In genomic region chr2:28588231-28588725, GRCh38 we compare ENCODE assay signal across 2 cellular contexts.
TF ChIP-seq lines count a peak whose summit lies in the region.

No MANE protein-coding gene starts in this region.

TF ChIP-seq in IMR-90, 13 proteins besides CTCF, POLR2A, EP300 and RAD21:
- no peak for TF ChIP-seq MXI1 (IDR thresholded peaks at IDR 0.05; ENCODE audit: borderline replicate concordance, low read depth, low read length)

TF ChIP-seq in K562, 482 proteins besides CTCF, POLR2A, EP300 and RAD21:
- TF ChIP-seq DDX20 (tag; IDR thresholded peaks at IDR 0.05; ENCODE audit: low read depth) (no peak), C11orf30 (IDR thresholded peaks at IDR 0.05; ENCODE audit: low read depth) (peak; percentile 16; the same call in 1 of the 2 replicates)
- TF ChIP-seq, protein P1, sequence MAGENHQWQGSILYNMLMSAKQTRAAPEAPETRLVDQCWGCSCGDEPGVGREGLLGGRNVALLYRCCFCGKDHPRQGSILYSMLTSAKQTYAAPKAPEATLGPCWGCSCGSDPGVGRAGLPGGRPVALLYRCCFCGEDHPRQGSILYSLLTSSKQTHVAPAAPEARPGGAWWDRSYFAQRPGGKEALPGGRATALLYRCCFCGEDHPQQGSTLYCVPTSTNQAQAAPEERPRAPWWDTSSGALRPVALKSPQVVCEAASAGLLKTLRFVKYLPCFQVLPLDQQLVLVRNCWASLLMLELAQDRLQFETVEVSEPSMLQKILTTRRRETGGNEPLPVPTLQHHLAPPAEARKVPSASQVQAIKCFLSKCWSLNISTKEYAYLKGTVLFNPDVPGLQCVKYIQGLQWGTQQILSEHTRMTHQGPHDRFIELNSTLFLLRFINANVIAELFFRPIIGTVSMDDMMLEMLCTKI (IDR thresholded peaks at IDR 0.05; ENCODE audit: partially characterized antibody), result no peak
